Comparison of ENCODE assay signal across 8 cellular contexts in the genomic region with DNA sequence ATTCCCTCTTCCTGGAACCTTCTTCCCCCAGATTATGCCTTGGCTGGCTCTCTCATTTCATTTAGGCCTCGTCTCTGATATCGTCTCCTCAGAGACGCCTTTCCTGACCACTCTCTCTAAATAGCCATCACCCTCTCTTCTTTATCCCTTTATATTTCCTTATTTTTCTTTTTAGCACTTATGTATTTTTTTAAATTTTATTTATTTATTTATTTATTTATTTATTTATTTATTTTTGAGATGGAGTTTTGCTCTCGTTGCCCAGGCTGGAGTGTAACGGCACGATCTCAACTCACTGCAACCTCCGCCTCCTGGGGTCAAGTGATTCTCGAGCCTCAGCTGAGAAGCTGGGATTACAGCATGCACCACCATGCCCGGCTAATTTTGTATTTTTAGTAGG.
"Had no signal": no experiment of that assay in that cellular context is flagged by ENCODE, and none has a peak within 500 bp of the region (broad histone marks: within the 10 kb centered on the region; RNA-seq: fewer than 3 reads in every experiment).

No MANE protein-coding gene starts in this region.

- DNase-seq: GM23248, H9, HCEC 1CT, HFFc6, KBM-7 had no signal

- H3K27ac ChIP-seq: GM23248, HL-60 had no signal

- H3K4me3 ChIP-seq: GM23248 had no signal

- ATAC-seq: HepG2 had no signal

- FAIRE-seq: H54, HepG2 had no signal
